ENCODE assay signal across 11 cellular contexts in genomic region chr1:198187973-198188588, GRCh38. TPM values are rescaled to one million over a fixed set of nuclear protein-coding genes. Genes with fewer than 3 reads are reported as not detected.
DNase-seq lines count a peak whose midpoint lies in the region; ATAC-seq, FAIRE-seq and TF ChIP-seq lines count a peak whose summit lies in the region.
"Had no signal": no experiment of that assay in that cellular context is flagged by ENCODE, and none has a peak within 500 bp of the region (broad histone marks: within the 10 kb centered on the region; RNA-seq: fewer than 3 reads in every experiment).

No MANE protein-coding gene starts in this region.

- H3K36me3 Mint-ChIP-seq in stimulated activated naive B cell treated with anti-CD40 and anti-IgM and Interleukin-4, amounts not matched to agents 10 μg/mL and 1 μg/mL and 100 μg/mL, for 72 hours, result peaks cover 0 to 5% of the 10 kb centered on the region in 2 donors

- H3K4me3 Mint-ChIP-seq in stimulated activated naive B cell treated with anti-CD40 and anti-IgM and Interleukin-4, amounts not matched to agents 10 μg/mL and 1 μg/mL and 100 μg/mL, for 72 hours, result no peak overlapping the region
- H3K4me3 Mint-ChIP-seq: neural crest cell had no signal

- H4K20me1 ChIP-seq in mammary epithelial cell (ENCODE audit: insufficient read depth, low read length) (no peaks in the 10 kb centered on the region), GM12878 (ENCODE audit: control insufficient read depth, insufficient read depth) (no peaks in the 10 kb centered on the region)

- CTCF ChIA-PET in mammary epithelial cell (lab: Charles Lee; ENCODE audit: low non-redundant PET) (interaction anchor here (0.6 kb wide), 1 partner anchor 294 kb away, joined by 4 read pairs; no protein-coding TSS in a partner anchor), GM12878 (lab: Yijun Ruan, JAX) (interaction anchor here (0.6 to 1.4 kb wide), 4 partner anchors 11 to 701 kb away, joined by 3 to 4 read pairs (median 3); no protein-coding TSS in a partner anchor)

- no peaks in the 10 kb centered on the region for H3K9me3 Mint-ChIP-seq in stimulated activated naive B cell treated with anti-CD40 and anti-IgM and Interleukin-4, amounts not matched to agents 10 μg/mL and 1 μg/mL and 100 μg/mL, for 72 hours
- H3K9me3 Mint-ChIP-seq: neural crest cell had no signal

- TF ChIP-seq CTCF in mammary epithelial cell (conservative IDR thresholded peaks at IDR 0.05 in 1 of 2, IDR thresholded peaks at IDR 0.05 in 1 of 2; ENCODE audit: extremely low read depth in 1 of 2, insufficient read depth in 1 of 2, low read depth in 1 of 2, low read length in 2 of 2), result no peak
- TF ChIP-seq CTCF in breast epithelium (IDR thresholded peaks at IDR 0.05), result no peak
- TF ChIP-seq CTCF in GM12878 (IDR thresholded peaks at IDR 0.05 in 2 of 3, conservative IDR thresholded peaks at IDR 0.05 in 1 of 3; ENCODE audit: control insufficient read depth in 2 of 3, extremely low read depth in 1 of 3, insufficient read depth in 1 of 3, low read depth in 3 of 3, low read length in 3 of 3), result no peak

- no peak overlapping the region for H3K4me3 ChIP-seq in mammary epithelial cell (replicated peaks in 1 of 3; ENCODE audit: insufficient read depth in 1 of 3, low read depth in 2 of 3, low read length in 3 of 3)
- no peak overlapping the region for H3K4me3 ChIP-seq in breast epithelium
- no peak overlapping the region for H3K4me3 ChIP-seq in GM12878
- no peak overlapping the region for H3K4me3 ChIP-seq in H7 (ENCODE audit: insufficient read depth, low read depth, low read length)

- H3K4me2 ChIP-seq in mammary epithelial cell (ENCODE audit: insufficient read depth, low read depth, low read length), result peak overlapping the region; percentile 11
- H3K4me2 ChIP-seq in GM12878 (ENCODE audit: control insufficient read depth, insufficient read depth), result no peak overlapping the region

- H3K9ac ChIP-seq in mammary epithelial cell (ENCODE audit: insufficient read depth, low read length) (no peak overlapping the region), GM12878 (ENCODE audit: control insufficient read depth, insufficient read depth, low read length) (no peak overlapping the region)

- dilution Hi-C loops in mammary epithelial cell (cut with HindIII; ENCODE audit: low sequenced_read_pairs), result no loop called here

- peak; percentile 67 for ATAC-seq in GM12878
- no peak for ATAC-seq in stimulated activated naive B cell treated with anti-CD40 and anti-IgM and Interleukin-4, amounts not matched to agents 10 μg/mL and 1 μg/mL and 100 μg/mL, for 72 hours (replicated peaks)

- no peak for FAIRE-seq in GM12878 (lab: Jason Lieb, UNC)

- H3K27ac Mint-ChIP-seq in stimulated activated naive B cell treated with anti-CD40 and anti-IgM and Interleukin-4, amounts not matched to agents 10 μg/mL and 1 μg/mL and 100 μg/mL, for 72 hours, result peak overlapping the region; percentile 66

- SMC1A ChIA-PET in GM12878 (lab: Charles Lee; ENCODE audit: uncharacterized antibody, unreplicated experiment), result interaction anchor here (0.5 to 2.1 kb wide), 6 partner anchors 10 to 20 kb away, joined by 3 to 6 read pairs (median 4); no protein-coding TSS in a partner anchor

- WGBS in mammary epithelial cell (ENCODE audit: low coverage, missing lambda C conversion rate), result 70% methylated on average over 3 of the region's 3 CpGs
- WGBS in GM12878 (ENCODE audit: insufficient coverage, insufficient replicate concordance, low lambda C conversion rate, missing lambda C conversion rate), result 46% methylated on average over 3 of the region's 3 CpGs

- TF ChIP-seq POLR2A in breast epithelium (IDR thresholded peaks at IDR 0.05), result no peak
- TF ChIP-seq POLR2A in GM12878 (IDR thresholded peaks at IDR 0.05; ENCODE audit: low read depth, low read length), result no peak; the same call in 1 of the 2 replicates

- H3K4me1 ChIP-seq in mammary epithelial cell (ENCODE audit: insufficient read depth, low read length) (peaks cover 11% of the 10 kb centered on the region), breast epithelium (no peaks in the 10 kb centered on the region), GM12878 (ENCODE audit: control insufficient read depth, insufficient read depth, low read length) (no peaks in the 10 kb centered on the region; the same call in 1 of the 2 replicates)
- H3K4me1 ChIP-seq: BE2C had no signal

- in situ Hi-C loops in mammary epithelial cell (cut with MboI; ENCODE audit: low sequenced_read_pairs in 2 of 2), result no loop called here
- in situ Hi-C loops in GM12878 (cut with MboI), result no loop called here

- H3K36me3 ChIP-seq in mammary epithelial cell (ENCODE audit: insufficient read depth, low read length) (no peaks in the 10 kb centered on the region), breast epithelium (no peaks in the 10 kb centered on the region), GM12878 (ENCODE audit: control insufficient read depth in 2 of 2, insufficient read depth in 2 of 2, low read length in 1 of 2) (no peaks in the 10 kb centered on the region), H7 (replicated peaks; ENCODE audit: control insufficient read depth, insufficient read depth, low read length) (no peaks in the 10 kb centered on the region)
- H3K36me3 ChIP-seq: BE2C had no signal

- peaks cover 93% of the 10 kb centered on the region for H3K79me2 ChIP-seq in mammary epithelial cell (ENCODE audit: insufficient read depth, low read length)
- peaks cover 39% of the 10 kb centered on the region for H3K79me2 ChIP-seq in GM12878 (ENCODE audit: control insufficient read depth, insufficient read depth, low read length)

- BruUV-seq in mammary epithelial cell (replicated peaks; lab: Mats Ljungman, UMichigan) (no TSS peak), GM12878 (replicated peaks; lab: Mats Ljungman, UMichigan) (no TSS peak)

- H3K27me3 Mint-ChIP-seq in stimulated activated naive B cell treated with anti-CD40 and anti-IgM and Interleukin-4, amounts not matched to agents 10 μg/mL and 1 μg/mL and 100 μg/mL, for 72 hours, result no peaks in the 10 kb centered on the region

- RAD21 ChIA-PET in GM12878 (lab: Charles Lee; ENCODE audit: unreplicated experiment), result interaction anchor here (1.0 to 1.2 kb wide), 3 partner anchors 11 to 22 kb away, joined by 3 read pairs; no protein-coding TSS in a partner anchor

- H2AFZ ChIP-seq in mammary epithelial cell (ENCODE audit: low read depth, low read length) (no peak overlapping the region), GM12878 (ENCODE audit: control insufficient read depth, low read depth, low read length) (no peak overlapping the region)

- TF ChIP-seq RAD21 in GM12878 (IDR thresholded peaks at IDR 0.05; ENCODE audit: insufficient read depth, low read depth, low read length), result no peak

- no peak overlapping the region for H3K27ac ChIP-seq in mammary epithelial cell (ENCODE audit: insufficient read depth, low read depth, low read length)
- H3K27ac ChIP-seq in breast epithelium, result no peak overlapping the region
- H3K27ac ChIP-seq in GM12878 (ENCODE audit: control insufficient read depth, insufficient read depth), result no peak overlapping the region

- H3K4me1 Mint-ChIP-seq in stimulated activated naive B cell treated with anti-CD40 and anti-IgM and Interleukin-4, amounts not matched to agents 10 μg/mL and 1 μg/mL and 100 μg/mL, for 72 hours, result peaks cover 20 to 51% of the 10 kb centered on the region in 2 donors
- H3K4me1 Mint-ChIP-seq: neural crest cell had no signal

- intact Hi-C loops in mammary epithelial cell (cut with micrococcal nuclease) (no loop called here), breast epithelium (cut with DNase I; ENCODE audit: low total_unique reads) (no loop called here), GM12878 (cut with micrococcal nuclease; ENCODE audit: unreplicated experiment) (no loop called here)

- 0 out of 4 replicates have a peak, but pooled peaks of 1 of the 2 experiments have one; percentile 30 for TF ChIP-seq EP300 in GM12878 (IDR thresholded peaks at IDR 0.05; ENCODE audit: borderline replicate concordance in 1 of 2, control insufficient read depth in 1 of 2, low read depth in 2 of 2, low read length in 2 of 2)

- H3K27me3 ChIP-seq in mammary epithelial cell (ENCODE audit: insufficient read depth, low read length), result no peaks in the 10 kb centered on the region
- H3K27me3 ChIP-seq in breast epithelium, result no peaks in the 10 kb centered on the region
- no peaks in the 10 kb centered on the region for H3K27me3 ChIP-seq in GM12878 (replicated peaks in 1 of 2; ENCODE audit: control insufficient read depth in 2 of 2, insufficient read depth in 2 of 2, low read length in 1 of 2)
- H3K27me3 ChIP-seq in H7 (ENCODE audit: control insufficient read depth, insufficient read depth, low read length), result no peaks in the 10 kb centered on the region
- H3K27me3 ChIP-seq: BE2C had no signal

- POLR2A ChIA-PET in GM12878 (lab: Charles Lee), result interaction anchor here (0.9 to 1.3 kb wide), 2 partner anchors 20 to 23 kb away, joined by 3 to 5 read pairs; no protein-coding TSS in a partner anchor

- H3K9me3 ChIP-seq in mammary epithelial cell (replicated peaks; ENCODE audit: insufficient read depth, low read length) (no peaks in the 10 kb centered on the region), breast epithelium (no peaks in the 10 kb centered on the region), GM12878 (replicated peaks; ENCODE audit: control insufficient read depth, insufficient read depth, low read length) (no peaks in the 10 kb centered on the region; the same call in 1 of the 3 replicates)
- H3K9me3 ChIP-seq: BE2C had no signal

- no peak for DNase-seq in mammary epithelial cell
- no peak for DNase-seq in breast epithelium (ENCODE audit: low spot score in 2 of 2)
- peak; percentile 38 for DNase-seq in M059J (ENCODE audit: low read depth)
- DNase-seq in GM12878 (ENCODE audit: low read depth, low spot score), result no peak
- no peak for DNase-seq in stimulated activated naive B cell treated with anti-CD40 and anti-IgM and Interleukin-4, amounts not matched to agents 10 μg/mL and 1 μg/mL and 100 μg/mL, for 72 hours
- DNase-seq in H7, result no peak
- no peak for DNase-seq in retina
- no peak for DNase-seq in NAMALWA (ENCODE audit: low spot score)
- DNase-seq: BE2C, NCI-H510A had no signal

RNA-seq across cellular contexts. Expression of gene NEK7, which starts 31.3 kb away (rescaled TPM):
- total RNA-seq in mammary epithelial cell, result 10 to 100 TPM; 51.2 to 89.2 TPM
- polyA plus RNA-seq in mammary epithelial cell, result 48.0 TPM
- 71.3 TPM for polyA minus RNA-seq in mammary epithelial cell
- 100 to 1,000 TPM in 2 of 3 donors, 10 to 100 TPM in 1; 82.3 to 187 (median 105) TPM for total RNA-seq in breast epithelium
- total RNA-seq in M059J (2014; rRNA removed; shearing (Covaris generic)), result 181 and 192 TPM in 2 replicates
- 33.9 and 40.9 TPM in 2 replicates for total RNA-seq in GM12878 (2013; cell fraction: nucleolus; rRNA removed)
- total RNA-seq in GM12878 (2014; rRNA removed), result 23.5 and 25.0 TPM in 2 replicates
- 24.6 and 26.4 TPM in 2 replicates for total RNA-seq in GM12878 (2014; rRNA removed; fragmentation: Illumina TruSeq; extraction: Trizol)
- 28.4 and 31.5 TPM in 2 replicates for total RNA-seq in GM12878 (2021)
- 5.9 TPM for polyA plus RNA-seq in GM12878 (2011; ENCODE audit: low read depth)
- 77.7 and 106 TPM in 2 replicates for polyA plus RNA-seq in GM12878 (2011; rRNA removed)
- polyA plus RNA-seq in GM12878 (2011; cell fraction: cytosol; rRNA removed), result 38.8 and 41.7 TPM in 2 replicates
- polyA plus RNA-seq in GM12878 (2011; cell fraction: nucleus; rRNA removed), result 31.0 and 37.9 TPM in 2 replicates
- polyA plus RNA-seq in GM12878 (2012), result 13.1 and 16.3 TPM in 2 replicates
- polyA plus RNA-seq in GM12878 (2014; fragmentation: Illumina TruSeq; extraction: Trizol), result 23.4 and 24.9 TPM in 2 replicates
- 1 to 10 TPM; 9.4 to 9.9 TPM for polyA plus RNA-seq in GM12878 (2014; fragmentation: Nextera tagmentation; extraction: Ambion mirVana)
- polyA plus RNA-seq in GM12878 (2014; rRNA removed), result 14.5 and 17.4 TPM in 2 replicates
- polyA plus RNA-seq in GM12878 (2016; fragmentation: Nextera tagmentation; extraction: Ambion mirVana), result 10 to 100 TPM; 17.0 to 34.8 TPM
- polyA minus RNA-seq in GM12878 (2011; rRNA and poly(A)+ RNA removed), result 71.1 and 138 TPM in 2 replicates
- 30.9 and 41.6 TPM in 2 replicates for polyA minus RNA-seq in GM12878 (2011; cell fraction: cytosol; rRNA and poly(A)+ RNA removed)
- 20.1 and 37.7 TPM in 2 replicates for polyA minus RNA-seq in GM12878 (2011; cell fraction: nucleus; rRNA and poly(A)+ RNA removed)
- total RNA-seq in H7 (2014; rRNA removed; shearing (Covaris generic)), result 20.3 and 25.5 TPM in 2 replicates
